ENCODE assay signal across 8 cellular contexts in the genomic region with DNA sequence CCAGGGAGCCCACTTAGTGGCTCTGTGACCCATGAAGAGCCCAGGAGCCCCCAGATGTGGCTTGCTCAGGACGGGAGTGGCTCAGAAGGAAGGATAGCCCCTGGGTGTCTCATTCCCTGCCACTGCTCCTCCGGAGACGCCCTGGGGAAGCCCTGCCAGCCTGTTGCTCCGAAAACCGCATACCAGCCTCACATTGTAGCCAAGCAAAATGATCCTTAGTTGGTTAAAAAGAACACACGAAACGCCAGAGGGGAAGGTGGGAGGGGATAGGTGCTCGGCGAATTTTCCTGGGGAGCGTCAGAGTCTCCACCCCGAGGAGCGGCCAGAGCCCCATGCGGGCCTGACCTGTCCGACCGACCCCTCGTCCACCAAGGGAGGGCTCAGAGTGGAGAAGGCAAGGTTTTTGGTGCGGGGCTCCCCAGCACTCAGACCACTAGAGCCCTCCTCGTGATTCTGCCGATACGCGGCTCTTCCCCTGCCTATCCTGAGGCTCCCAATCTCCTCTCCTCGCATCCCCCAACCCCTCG. TPM values are rescaled to one million over a fixed set of nuclear protein-coding genes. Genes with fewer than 3 reads are reported as not detected.
A peak's percentile ranks its signal among the peaks of the same experiment; 100 is the strongest.
DNase-seq lines count a peak whose midpoint lies in the region; ATAC-seq and TF ChIP-seq lines count a peak whose summit lies in the region.

No MANE protein-coding gene starts in this region.

- intact Hi-C loops in spleen (cut with DNase I; ENCODE audit: low total_unique reads) = no loop called here

- no peak for TF ChIP-seq CTCF in HFF-Myc (IDR thresholded peaks at IDR 0.05; ENCODE audit: low read depth, low read length, missing control alignments)
- TF ChIP-seq CTCF in astrocyte of the spinal cord (IDR thresholded peaks at IDR 0.05; ENCODE audit: low read depth, low read length) = no peak
- no peak for TF ChIP-seq CTCF in spleen (IDR thresholded peaks at IDR 0.05 in 8 of 11, conservative IDR thresholded peaks at IDR 0.05 in 3 of 11)

- WGBS in spleen, 5 donors = 48 to 72% (median 58%) methylated on average over 22 to 23 of the region's 23 CpGs

- DNase-seq in HFF-Myc (ENCODE audit: extremely low read depth, low read depth) (no peak), astrocyte of the spinal cord (ENCODE audit: low read depth, low spot score) (peak; percentile 17), spleen (no peak), KBM-7 (no peak)
- no peak for DNase-seq in activated CD4-positive, CD25-positive, alpha-beta regulatory T cell (lab: John Stamatoyannopoulos, UW)

- H3K36me3 ChIP-seq in iPS-18a (ENCODE audit: control insufficient read depth, low read depth, low read length) (peaks cover 4% of the 10 kb centered on the region), spleen (no peaks in the 10 kb centered on the region)

- no peak for TF ChIP-seq POLR2A in spleen (IDR thresholded peaks at IDR 0.05)

- in situ Hi-C loops in astrocyte of the spinal cord (cut with HindIII; ENCODE audit: low sequenced_read_pairs) (no loop called here), KBM-7 (cut with MboI; ENCODE audit: low pct_unique_long_range_greater_than_20kb, low sequenced_read_pairs) (no loop called here)

- H3K27me3 ChIP-seq in iPS-18a (ENCODE audit: control insufficient read depth, insufficient read depth, low read length) (peaks cover 6% of the 10 kb centered on the region), spleen (replicated peaks in 1 of 7) (peaks cover 0 to 44% (median 9%) of the 10 kb centered on the region in 7 donors)

- H3K27ac ChIP-seq in iPS-18a (ENCODE audit: low read length) (no peak overlapping the region), spleen (peak overlapping the region in 6 of 8 donors; percentile 9 to 65 (median 42))

- peak overlapping the region; percentile 18 for H3K9ac ChIP-seq in iPS-18a (ENCODE audit: low read length)

- ATAC-seq in HG03108 (IDR thresholded peaks at IDR 0.05; ENCODE audit: unreplicated experiment) = no peak
- no peak for ATAC-seq in HG03025 (IDR thresholded peaks at IDR 0.05; ENCODE audit: low FRiP score, unreplicated experiment)

- H3K4me1 ChIP-seq in iPS-18a (ENCODE audit: control insufficient read depth, low read depth, low read length) = peaks cover 22% of the 10 kb centered on the region
- peaks cover 5 to 42% (median 25%) of the 10 kb centered on the region in 6 donors for H3K4me1 ChIP-seq in spleen

- H3K4me3 ChIP-seq in HFF-Myc (replicated peaks; ENCODE audit: low read depth, low read length) (peak overlapping the region; percentile 52; the same call in 1 of the 2 replicates), astrocyte of the spinal cord (ENCODE audit: low read depth, low read length) (peak overlapping the region; percentile 75), iPS-18a (ENCODE audit: low read length) (peak overlapping the region; percentile 77), spleen (peak overlapping the region in 6 of 8 donors; percentile 39 to 71 (median 50))

- H3K9me3 ChIP-seq in iPS-18a (ENCODE audit: control insufficient read depth, low read depth, low read length) (no peaks in the 10 kb centered on the region), spleen (no peaks in the 10 kb centered on the region)

RNA-seq across cellular contexts. Expression of gene DIXDC1, which starts 39.5 kb away (rescaled TPM):
- total RNA-seq in spleen = 10 to 100 TPM in 2 of 7 donors, 1 to 10 TPM in 5; 1.7 to 14.4 (median 7.5) TPM
- polyA plus RNA-seq in spleen = 1 to 10 TPM in 1 of 3 donors, under 1 TPM in 2; 0.78 to 1.2 (median 0.89) TPM

RNA-seq across cellular contexts. Expression of gene DLAT, which starts 48.5 kb away (rescaled TPM):
- 10 to 100 TPM; 17.5 to 22.9 (median 19.2) TPM for total RNA-seq in spleen
- 10 to 100 TPM in 2 of 3 donors, 1 to 10 TPM in 1; 8.1 to 13.0 (median 10.2) TPM for polyA plus RNA-seq in spleen

RNA-seq across cellular contexts. Expression of gene C11orf52, which starts 58.0 kb away (rescaled TPM):
- 1 to 10 TPM in 2 of 7 donors, under 1 TPM in 3, not detected in 2; 0.32 to 1.5 (median 0.44) TPM for total RNA-seq in spleen
- polyA plus RNA-seq in spleen = under 1 TPM; 0.52 to 0.86 (median 0.74) TPM
